Comparison of ENCODE assay signal across 13 cellular contexts in genomic region chr19:3457531-3458228, GRCh38. TPM values are rescaled to one million over a fixed set of nuclear protein-coding genes. Genes with fewer than 3 reads are reported as not detected.
DNase-seq lines count a peak whose midpoint lies in the region; ATAC-seq, FAIRE-seq and TF ChIP-seq lines count a peak whose summit lies in the region.
"Had no signal": no experiment of that assay in that cellular context is flagged by ENCODE, and none has a peak within 500 bp of the region (broad histone marks: within the 10 kb centered on the region; RNA-seq: fewer than 3 reads in every experiment).

No MANE protein-coding gene starts in this region.

- H3K36me3 ChIP-seq in NT2/D1 (ENCODE audit: insufficient read depth, insufficient read length, low read length) (peaks cover 28% of the 10 kb centered on the region), endothelial cell of umbilical vein (ENCODE audit: control insufficient read depth in 2 of 2, extremely low read depth in 1 of 2, insufficient read depth in 2 of 2, low read length in 2 of 2) (peaks cover under 1 to 24% of the 10 kb centered on the region in 2 experiments), mucosa of rectum (ENCODE audit: control insufficient read depth in 2 of 2, insufficient read depth in 2 of 2, low read length in 2 of 2) (peaks cover 16 to 18% of the 10 kb centered on the region in 2 donors), thyroid gland (peaks cover 38 to 45% of the 10 kb centered on the region in 2 donors)

- WGBS in thyroid gland, 2 donors, result 50 to 57% methylated on average over 9 to 10 of the region's 22 CpGs

- POLR2A ChIA-PET in endothelial cell of umbilical vein (lab: Charles Lee), result no interaction called here

- H3K9me3 ChIP-seq in NT2/D1 (ENCODE audit: insufficient read depth, low read length), result no peaks in the 10 kb centered on the region
- no peaks in the 10 kb centered on the region for H3K9me3 ChIP-seq in endothelial cell of umbilical vein (replicated peaks; ENCODE audit: control insufficient read depth, insufficient read depth, low read length)
- H3K9me3 ChIP-seq in mucosa of rectum (ENCODE audit: control insufficient read depth in 2 of 2, low read length in 2 of 2), result no peaks in the 10 kb centered on the region
- H3K9me3 ChIP-seq in thyroid gland, result no peaks in the 10 kb centered on the region

- H3K27me3 ChIP-seq in NT2/D1 (ENCODE audit: insufficient read depth, insufficient read length), result peaks cover 3% of the 10 kb centered on the region
- no peaks in the 10 kb centered on the region for H3K27me3 ChIP-seq in endothelial cell of umbilical vein (ENCODE audit: control insufficient read depth in 2 of 2, insufficient read depth in 2 of 2, low read length in 2 of 2)
- H3K27me3 ChIP-seq in mucosa of rectum (ENCODE audit: control insufficient read depth in 2 of 2, insufficient read depth in 2 of 2, low read length in 2 of 2), result no peaks in the 10 kb centered on the region
- no peaks in the 10 kb centered on the region for H3K27me3 ChIP-seq in thyroid gland

- intact Hi-C loops in endothelial cell of umbilical vein (cut with micrococcal nuclease), result loop anchor here (2.0 kb wide), 1 partner anchor 91 kb away; the partner anchor contains the start of gene NFIC
- intact Hi-C loops in thyroid gland (cut with DNase I), result no loop called here
- intact Hi-C loops in activated T-helper 1 cell treated with anti-CD3 and anti-CD28 coated beads, Interleukin-12 subunit alpha, Interleukin-12 subunit beta, Interleukin-2, Interleukin-4 antibody, amounts not matched to agents 30 ng/mL and 10 ng/mL and 1 ng/mL, durations not matched to agents 14 hours and 24 hours and 36 hours (cut with micrococcal nuclease), result no loop called here

- H3K4me3 Mint-ChIP-seq in activated T-helper 1 cell treated with anti-CD3 and anti-CD28 coated beads, Interleukin-12 subunit alpha, Interleukin-12 subunit beta, Interleukin-2, Interleukin-4 antibody, amounts not matched to agents 30 ng/mL and 10 ng/mL and 1 ng/mL, durations not matched to agents 14 hours and 24 hours and 36 hours, result no peak overlapping the region

- DNase-seq in NT2/D1 (ENCODE audit: low read depth, low spot score) (no peak), endothelial cell of umbilical vein (ENCODE audit: low read depth, low spot score) (no peak), thyroid gland (no peak), kidney tubule cell (ENCODE audit: low spot score) (no peak)
- no peak for DNase-seq in activated T-helper 1 cell treated with anti-CD3 and anti-CD28 coated beads, Interleukin-12 subunit alpha, Interleukin-12 subunit beta, Interleukin-2, Interleukin-4 antibody, amounts not matched to agents 30 ng/mL and 10 ng/mL and 1 ng/mL, durations not matched to agents 14 hours and 24 hours and 36 hours (ENCODE audit: low spot score)
- DNase-seq: activated gamma-delta T cell treated with Interleukin-2 at 50 U/mL for 16 hours, NCI-H2029 treated with DMSO at 0.1 percent for 48 hours had no signal

- H3K9ac ChIP-seq in NT2/D1 (ENCODE audit: insufficient read length, low read depth), result peak overlapping the region; percentile 57
- H3K9ac ChIP-seq in endothelial cell of umbilical vein (replicated peaks; ENCODE audit: extremely low read depth, insufficient read depth, low read length), result no peak overlapping the region
- H3K9ac ChIP-seq in mucosa of rectum (ENCODE audit: low read depth in 1 of 2, low read length in 2 of 2), result no peak overlapping the region

- no peaks in the 10 kb centered on the region for H3K4me1 Mint-ChIP-seq in activated T-helper 1 cell treated with anti-CD3 and anti-CD28 coated beads, Interleukin-12 subunit alpha, Interleukin-12 subunit beta, Interleukin-2, Interleukin-4 antibody, amounts not matched to agents 30 ng/mL and 10 ng/mL and 1 ng/mL, durations not matched to agents 14 hours and 24 hours and 36 hours (ENCODE audit: low read depth)

- TF ChIP-seq CTCF in endothelial cell of umbilical vein (IDR thresholded peaks at IDR 0.05; ENCODE audit: extremely low read depth in 1 of 2, insufficient read depth in 1 of 2, low read depth in 1 of 2, low read length in 2 of 2) (no peak), thyroid gland (IDR thresholded peaks at IDR 0.05) (no peak)

- H3K9me3 Mint-ChIP-seq in activated T-helper 1 cell treated with anti-CD3 and anti-CD28 coated beads, Interleukin-12 subunit alpha, Interleukin-12 subunit beta, Interleukin-2, Interleukin-4 antibody, amounts not matched to agents 30 ng/mL and 10 ng/mL and 1 ng/mL, durations not matched to agents 14 hours and 24 hours and 36 hours, result no peaks in the 10 kb centered on the region

- no peak for FAIRE-seq in endothelial cell of umbilical vein (lab: Jason Lieb, UNC)
- FAIRE-seq: GM12878 had no signal

- H3K27me3 Mint-ChIP-seq in activated T-helper 1 cell treated with anti-CD3 and anti-CD28 coated beads, Interleukin-12 subunit alpha, Interleukin-12 subunit beta, Interleukin-2, Interleukin-4 antibody, amounts not matched to agents 30 ng/mL and 10 ng/mL and 1 ng/mL, durations not matched to agents 14 hours and 24 hours and 36 hours (ENCODE audit: insufficient read depth), result no peaks in the 10 kb centered on the region

- CTCF ChIA-PET in endothelial cell of umbilical vein (lab: Charles Lee), result interaction anchor here (1.2 kb wide), 1 partner anchor 15 kb away, joined by 3 read pairs; no protein-coding TSS in a partner anchor

- no peak overlapping the region for H3K27ac Mint-ChIP-seq in activated T-helper 1 cell treated with anti-CD3 and anti-CD28 coated beads, Interleukin-12 subunit alpha, Interleukin-12 subunit beta, Interleukin-2, Interleukin-4 antibody, amounts not matched to agents 30 ng/mL and 10 ng/mL and 1 ng/mL, durations not matched to agents 14 hours and 24 hours and 36 hours

- ATAC-seq in HG02852 (IDR thresholded peaks at IDR 0.05; ENCODE audit: unreplicated experiment) (no peak), HG02610 (IDR thresholded peaks at IDR 0.05; ENCODE audit: unreplicated experiment) (no peak)
- ATAC-seq: GM12878 had no signal

- H3K4me1 ChIP-seq in NT2/D1 (ENCODE audit: insufficient read depth, insufficient read length), result peaks cover 25% of the 10 kb centered on the region
- peaks cover 26% of the 10 kb centered on the region for H3K4me1 ChIP-seq in endothelial cell of umbilical vein (ENCODE audit: control insufficient read depth, extremely low read depth, insufficient read depth, low read length)
- H3K4me1 ChIP-seq in mucosa of rectum (ENCODE audit: control insufficient read depth in 2 of 2, insufficient read depth in 2 of 2, low read length in 2 of 2), result peaks cover 5 to 7% of the 10 kb centered on the region in 2 donors
- peaks cover 28 to 35% of the 10 kb centered on the region in 2 donors for H3K4me1 ChIP-seq in thyroid gland

- H3K27ac ChIP-seq in endothelial cell of umbilical vein (ENCODE audit: insufficient read depth, low read depth, low read length) (peak overlapping the region; percentile 82), mucosa of rectum (ENCODE audit: low read depth in 2 of 2, low read length in 2 of 2) (peak overlapping the region; percentile 24 to 67), thyroid gland (peak overlapping the region; percentile 47 to 89 (median 77))
- H3K27ac ChIP-seq: epithelial cell of prostate had no signal

- peaks cover 3% of the 10 kb centered on the region for H3K79me2 ChIP-seq in endothelial cell of umbilical vein (ENCODE audit: control insufficient read depth, insufficient read depth, low read length)

- H3K4me2 ChIP-seq in endothelial cell of umbilical vein (ENCODE audit: insufficient read depth, low read length), result no peak overlapping the region

- BruUV-seq in endothelial cell of umbilical vein (replicated peaks; lab: Mats Ljungman, UMichigan), result no TSS peak

- no peak overlapping the region for H2AFZ ChIP-seq in endothelial cell of umbilical vein (ENCODE audit: low read depth, low read length)

- H3K36me3 Mint-ChIP-seq in activated T-helper 1 cell treated with anti-CD3 and anti-CD28 coated beads, Interleukin-12 subunit alpha, Interleukin-12 subunit beta, Interleukin-2, Interleukin-4 antibody, amounts not matched to agents 30 ng/mL and 10 ng/mL and 1 ng/mL, durations not matched to agents 14 hours and 24 hours and 36 hours (ENCODE audit: low read depth), result peaks cover 2% of the 10 kb centered on the region

- H3K9me1 ChIP-seq in endothelial cell of umbilical vein (replicated peaks; ENCODE audit: control insufficient read depth, extremely low read depth, insufficient read depth, low read length), result no peaks in the 10 kb centered on the region

- H3K4me3 ChIP-seq in NT2/D1 (ENCODE audit: insufficient read length, low read depth), result peak overlapping the region; percentile 27
- no peak overlapping the region for H3K4me3 ChIP-seq in endothelial cell of umbilical vein (replicated peaks in 1 of 3; ENCODE audit: insufficient read depth in 1 of 3, low read depth in 1 of 3, low read length in 3 of 3)
- H3K4me3 ChIP-seq in mucosa of rectum (ENCODE audit: low read length in 2 of 2), result no peak overlapping the region
- no peak overlapping the region for H3K4me3 ChIP-seq in thyroid gland (replicated peaks in 1 of 3)
- H3K4me3 ChIP-seq: GM12878 had no signal

- no peaks in the 10 kb centered on the region for H4K20me1 ChIP-seq in endothelial cell of umbilical vein (replicated peaks; ENCODE audit: control insufficient read depth, extremely low read depth, insufficient read depth, low read length)

- TF ChIP-seq POLR2A in endothelial cell of umbilical vein (IDR thresholded peaks at IDR 0.05; ENCODE audit: low read depth, low read length) (no peak), thyroid gland (IDR thresholded peaks at IDR 0.05) (no peak)

- dilution Hi-C loops in endothelial cell of umbilical vein (cut with MboI; ENCODE audit: extremely low pct_ligation_motif_present, low sequenced_read_pairs), result no loop called here

RNA-seq across cellular contexts. Expression of gene SMIM24, which starts 22.6 kb away (rescaled TPM):
- total RNA-seq in endothelial cell of umbilical vein (not detected in 2 replicates), thyroid gland (not detected)
- polyA plus RNA-seq in endothelial cell of umbilical vein, result not detected in 2 replicates
- not detected in 2 replicates for polyA plus RNA-seq in endothelial cell of umbilical vein (2011; cell fraction: cytosol; rRNA removed)
- 0.21 TPM in 1 of 2 replicates, not detected in the other for polyA plus RNA-seq in endothelial cell of umbilical vein (2011; cell fraction: nucleus; rRNA removed)
- polyA plus RNA-seq in endothelial cell of umbilical vein (2012), result not detected in 2 replicates
- polyA minus RNA-seq in endothelial cell of umbilical vein, result 1.2 TPM in 1 of 2 replicates, not detected in the other
- polyA minus RNA-seq in endothelial cell of umbilical vein (2011; cell fraction: cytosol; rRNA and poly(A)+ RNA removed), result not detected
- polyA minus RNA-seq in endothelial cell of umbilical vein (2011; cell fraction: nucleus; rRNA and poly(A)+ RNA removed), result not detected in 2 replicates
- total RNA-seq in activated T-helper 1 cell treated with anti-CD3 and anti-CD28 coated beads, Interleukin-12 subunit alpha, Interleukin-12 subunit beta, Interleukin-2, Interleukin-4 antibody, amounts not matched to agents 30 ng/mL and 10 ng/mL and 1 ng/mL, durations not matched to agents 14 hours and 24 hours and 36 hours, result not detected in 2 replicates

RNA-seq across cellular contexts. Expression of gene SMIM44, which starts 25.6 kb away (rescaled TPM):
- total RNA-seq in endothelial cell of umbilical vein (not detected in 2 replicates), thyroid gland (not detected)
- polyA plus RNA-seq in endothelial cell of umbilical vein, result not detected in 2 replicates
- not detected in 2 replicates for polyA plus RNA-seq in endothelial cell of umbilical vein (2011; cell fraction: cytosol; rRNA removed)
- polyA plus RNA-seq in endothelial cell of umbilical vein (2011; cell fraction: nucleus; rRNA removed), result not detected in 2 replicates
- polyA plus RNA-seq in endothelial cell of umbilical vein (2012), result not detected in 2 replicates
- polyA minus RNA-seq in endothelial cell of umbilical vein, result not detected in 2 replicates
- not detected for polyA minus RNA-seq in endothelial cell of umbilical vein (2011; cell fraction: cytosol; rRNA and poly(A)+ RNA removed)
- not detected in 2 replicates for polyA minus RNA-seq in endothelial cell of umbilical vein (2011; cell fraction: nucleus; rRNA and poly(A)+ RNA removed)
- total RNA-seq in activated T-helper 1 cell treated with anti-CD3 and anti-CD28 coated beads, Interleukin-12 subunit alpha, Interleukin-12 subunit beta, Interleukin-2, Interleukin-4 antibody, amounts not matched to agents 30 ng/mL and 10 ng/mL and 1 ng/mL, durations not matched to agents 14 hours and 24 hours and 36 hours, result not detected in 2 replicates
- total RNA-seq: GM12878 had no signal
- polyA plus RNA-seq: GM12878, thymus had no signal

RNA-seq across cellular contexts. Expression of gene DOHH, which starts 42.8 kb away (rescaled TPM):
- 14.8 and 15.2 TPM in 2 replicates for total RNA-seq in endothelial cell of umbilical vein
- polyA plus RNA-seq in endothelial cell of umbilical vein, result 8.0 and 8.7 TPM in 2 replicates
- polyA plus RNA-seq in endothelial cell of umbilical vein (2011; cell fraction: cytosol; rRNA removed), result 4.9 and 8.5 TPM in 2 replicates
- 4.1 and 5.8 TPM in 2 replicates for polyA plus RNA-seq in endothelial cell of umbilical vein (2011; cell fraction: nucleus; rRNA removed)
- 11.1 and 12.9 TPM in 2 replicates for polyA plus RNA-seq in endothelial cell of umbilical vein (2012)
- polyA minus RNA-seq in endothelial cell of umbilical vein, result 3.8 and 5.0 TPM in 2 replicates
- 17.2 TPM for polyA minus RNA-seq in endothelial cell of umbilical vein (2011; cell fraction: cytosol; rRNA and poly(A)+ RNA removed)
- 2.5 and 3.0 TPM in 2 replicates for polyA minus RNA-seq in endothelial cell of umbilical vein (2011; cell fraction: nucleus; rRNA and poly(A)+ RNA removed)
- 10 to 100 TPM in 3 of 4 donors, 1 to 10 TPM in 1; 9.0 to 18.9 (median 13.6) TPM for total RNA-seq in thyroid gland
- 20.6 and 21.6 TPM in 2 replicates for total RNA-seq in activated T-helper 1 cell treated with anti-CD3 and anti-CD28 coated beads, Interleukin-12 subunit alpha, Interleukin-12 subunit beta, Interleukin-2, Interleukin-4 antibody, amounts not matched to agents 30 ng/mL and 10 ng/mL and 1 ng/mL, durations not matched to agents 14 hours and 24 hours and 36 hours

RNA-seq across cellular contexts. Expression of gene FZR1, which starts 48.4 kb away (rescaled TPM):
- 60.4 and 60.5 TPM in 2 replicates for total RNA-seq in endothelial cell of umbilical vein
- polyA plus RNA-seq in endothelial cell of umbilical vein, result 35.9 and 45.0 TPM in 2 replicates
- polyA plus RNA-seq in endothelial cell of umbilical vein (2011; cell fraction: cytosol; rRNA removed), result 29.1 and 36.7 TPM in 2 replicates
- polyA plus RNA-seq in endothelial cell of umbilical vein (2011; cell fraction: nucleus; rRNA removed), result 99.4 and 104 TPM in 2 replicates
- 48.6 and 54.3 TPM in 2 replicates for polyA plus RNA-seq in endothelial cell of umbilical vein (2012)
- polyA minus RNA-seq in endothelial cell of umbilical vein, result 22.6 and 36.2 TPM in 2 replicates
- polyA minus RNA-seq in endothelial cell of umbilical vein (2011; cell fraction: cytosol; rRNA and poly(A)+ RNA removed), result 12.0 TPM
- 28.3 and 47.8 TPM in 2 replicates for polyA minus RNA-seq in endothelial cell of umbilical vein (2011; cell fraction: nucleus; rRNA and poly(A)+ RNA removed)
- 10 to 100 TPM; 28.6 to 56.0 (median 36.1) TPM for total RNA-seq in thyroid gland
- total RNA-seq in activated T-helper 1 cell treated with anti-CD3 and anti-CD28 coated beads, Interleukin-12 subunit alpha, Interleukin-12 subunit beta, Interleukin-2, Interleukin-4 antibody, amounts not matched to agents 30 ng/mL and 10 ng/mL and 1 ng/mL, durations not matched to agents 14 hours and 24 hours and 36 hours, result 41.1 and 45.3 TPM in 2 replicates
